Comparison of ENCODE assay signal across 8 cellular contexts in genomic region chr16:3718019-3718391, GRCh38. TPM values are rescaled to one million over a fixed set of nuclear protein-coding genes. Genes with fewer than 3 reads are reported as not detected.
DNase-seq lines count a peak whose midpoint lies in the region; ATAC-seq and TF ChIP-seq lines count a peak whose summit lies in the region.

No MANE protein-coding gene starts in this region.

- H3K4me1 Mint-ChIP-seq in progenitor cell of endocrine pancreas (ENCODE audit: low read depth) = peaks cover 24% of the 10 kb centered on the region

- H3K9ac ChIP-seq in ES-I3 (ENCODE audit: low read depth, low read length) = peak overlapping the region; percentile 87

- DNase-seq in RWPE2 (ENCODE audit: low spot score) (no peak), epithelial cell of proximal tubule (ENCODE audit: low read depth) (no peak), progenitor cell of endocrine pancreas (ENCODE audit: low spot score, unreplicated experiment) (no peak), NCI-H526 (lab: John Stamatoyannopoulos, UW) (no peak), kidney glomerular epithelial cell (lab: John Stamatoyannopoulos, UW) (no peak), GM19240 (ENCODE audit: insufficient read length, low spot score) (no peak)

- peak overlapping the region; percentile 81 for H3K4me3 Mint-ChIP-seq in progenitor cell of endocrine pancreas (ENCODE audit: low read depth)

- H3K36me3 ChIP-seq in ES-I3 (ENCODE audit: insufficient read depth, low read length) (no peaks in the 10 kb centered on the region), RWPE2 (ENCODE audit: low read depth) (peaks cover 30% of the 10 kb centered on the region)

- H3K9me3 Mint-ChIP-seq in progenitor cell of endocrine pancreas (ENCODE audit: low read depth) = no peaks in the 10 kb centered on the region

- H3K9me3 ChIP-seq in ES-I3 (ENCODE audit: control insufficient read depth, insufficient read depth, low read length) = no peaks in the 10 kb centered on the region
- H3K9me3 ChIP-seq in RWPE2 (ENCODE audit: severe bottlenecking) = no peaks in the 10 kb centered on the region

- H3K4me1 ChIP-seq in ES-I3 (ENCODE audit: insufficient read depth, low read length) (no peaks in the 10 kb centered on the region), RWPE2 (ENCODE audit: insufficient read depth, poor library complexity, severe bottlenecking) (no peaks in the 10 kb centered on the region)

- TF ChIP-seq CTCF in RWPE2 (IDR thresholded peaks at IDR 0.05; ENCODE audit: poor library complexity, severe bottlenecking) (no peak), epithelial cell of proximal tubule (conservative IDR thresholded peaks at IDR 0.05; ENCODE audit: low read depth, low read length) (no peak), progenitor cell of endocrine pancreas (IDR thresholded peaks at IDR 0.05; ENCODE audit: unreplicated experiment) (no peak)

- ATAC-seq in RWPE2 (ENCODE audit: low read depth) = no peak
- ATAC-seq in GM21390 (IDR thresholded peaks at IDR 0.05; ENCODE audit: unreplicated experiment) = no peak

- H3K27me3 Mint-ChIP-seq in progenitor cell of endocrine pancreas = no peaks in the 10 kb centered on the region

- no peaks in the 10 kb centered on the region for H3K27me3 ChIP-seq in RWPE2 (ENCODE audit: insufficient read depth, poor library complexity, severe bottlenecking)

- peaks cover 2% of the 10 kb centered on the region for H3K36me3 Mint-ChIP-seq in progenitor cell of endocrine pancreas (ENCODE audit: insufficient read depth)

- H3K27ac ChIP-seq in RWPE2 (ENCODE audit: poor library complexity, severe bottlenecking) = peak overlapping the region; percentile 50

- peak overlapping the region; percentile 92 for H3K27ac Mint-ChIP-seq in progenitor cell of endocrine pancreas

- H3K4me3 ChIP-seq in RWPE2 (ENCODE audit: severe bottlenecking) (peak overlapping the region; percentile 88), epithelial cell of proximal tubule (ENCODE audit: low read depth, low read length) (peak overlapping the region; percentile 98)

RNA-seq across cellular contexts. Expression of gene TRAP1, which starts 0.7 kb away (rescaled TPM):
- total RNA-seq in epithelial cell of proximal tubule = 143 and 158 TPM in 2 replicates
- 212 and 216 TPM in 2 replicates for total RNA-seq in progenitor cell of endocrine pancreas
